ENCODE assay signal across 30 cellular contexts in the genomic region with DNA sequence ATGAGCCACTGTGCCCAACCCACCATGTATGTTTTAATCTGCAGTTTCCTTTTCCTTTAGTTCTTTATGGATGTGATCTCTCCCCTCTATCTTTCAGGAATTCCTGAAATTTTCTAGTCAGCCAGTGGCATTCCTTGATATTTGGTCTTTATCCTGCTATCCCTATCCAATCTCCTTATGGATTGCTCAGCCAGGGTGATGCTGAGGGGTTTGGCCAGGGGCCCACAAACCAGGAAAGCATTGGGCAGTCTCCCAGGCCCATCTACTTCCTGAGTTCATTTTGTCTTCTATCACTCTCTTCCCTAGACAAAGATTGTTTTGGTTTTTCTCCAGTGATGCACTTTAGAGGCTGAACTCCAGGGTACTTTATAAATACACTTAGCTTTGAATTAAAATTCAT.
"Had no signal": no experiment of that assay in that cellular context is flagged by ENCODE, and none has a peak within 500 bp of the region (broad histone marks: within the 10 kb centered on the region; RNA-seq: fewer than 3 reads in every experiment).

No MANE protein-coding gene starts in this region.

- H3K4me3 Mint-ChIP-seq: activated CD4-positive, alpha-beta memory T cell treated with anti-CD3 and anti-CD28 coated beads, Interleukin-2, amount 10 ng/mL, durations not matched to agents 7 days and 5 days; activated CD4-positive, alpha-beta T cell treated with anti-CD3 and anti-CD28 coated beads for 36 hours; activated naive CD8-positive, alpha-beta T cell treated with anti-CD3 and anti-CD28 coated beads, Interleukin-2, amount 50 U/mL, for 24 hours; activated T-cell treated with anti-CD3 and anti-CD28 coated beads, Interleukin-2, amount 50 U/mL, for 24 hours had no signal

- H3K9me3 Mint-ChIP-seq: activated CD4-positive, alpha-beta memory T cell treated with anti-CD3 and anti-CD28 coated beads, Interleukin-2, amount 10 ng/mL, durations not matched to agents 7 days and 5 days; activated naive CD4-positive, alpha-beta T cell treated with anti-CD3 and anti-CD28 coated beads, Interleukin-2, amount 50 U/mL, for 72 hours; activated naive CD8-positive, alpha-beta T cell treated with anti-CD3 and anti-CD28 coated beads, Interleukin-2, amount 50 U/mL, for 24 hours; activated T-cell treated with anti-CD3 and anti-CD28 coated beads, Interleukin-2, amount 50 U/mL, for 24 hours had no signal

- H3K4me3 ChIP-seq: ascending aorta, cardiac muscle cell, SK-N-MC had no signal

- H3K27me3 ChIP-seq: ascending aorta, brain microvascular endothelial cell, cardiac muscle cell had no signal

- H3K36me3 Mint-ChIP-seq: activated naive CD4-positive, alpha-beta T cell treated with anti-CD3 and anti-CD28 coated beads, Interleukin-2, amount 50 U/mL, for 72 hours had no signal

- ATAC-seq: activated CD4-positive, alpha-beta T cell treated with anti-CD3 and anti-CD28 coated beads for 36 hours; activated naive CD4-positive, alpha-beta T cell treated with anti-CD3 and anti-CD28 coated beads, Interleukin-2, amount 50 U/mL, for 72 hours; activated naive CD8-positive, alpha-beta T cell treated with anti-CD3 and anti-CD28 coated beads, Interleukin-2, amount 50 U/mL, for 24 hours; Panc1; Right ventricle myocardium inferior had no signal

- H3K9me3 ChIP-seq: ascending aorta had no signal

- H3K27me3 Mint-ChIP-seq: activated CD4-positive, alpha-beta memory T cell treated with anti-CD3 and anti-CD28 coated beads, Interleukin-2, amount 10 ng/mL, durations not matched to agents 7 days and 5 days; activated CD4-positive, alpha-beta T cell treated with anti-CD3 and anti-CD28 coated beads for 36 hours; activated naive CD8-positive, alpha-beta T cell treated with anti-CD3 and anti-CD28 coated beads, Interleukin-2, amount 50 U/mL, for 24 hours; activated T-cell treated with anti-CD3 and anti-CD28 coated beads, Interleukin-2, amount 50 U/mL, for 24 hours had no signal

- DNase-seq: activated CD4-positive, alpha-beta memory T cell treated with anti-CD3 and anti-CD28 coated beads, Interleukin-2, amount 10 ng/mL, durations not matched to agents 7 days and 5 days; activated CD4-positive, alpha-beta T cell treated with anti-CD3 and anti-CD28 coated beads for 36 hours; activated CD4-positive, alpha-beta T cell treated with anti-CD3 and anti-CD28 coated beads, Interleukin-2, amount 50 U/mL, for 1 hour; activated CD8-positive, alpha-beta memory T cell treated with anti-CD3 and anti-CD28 coated beads, Interleukin-2, amount 50 U/mL, for 48 hours; activated effector memory CD4-positive, alpha-beta T cell treated with anti-CD3 and anti-CD28 coated beads, Interleukin-2, amount 50 U/mL, for 16 hours; activated naive CD4-positive, alpha-beta T cell treated with Interleukin-2 at 50 U/mL for 16 hours; activated naive CD8-positive, alpha-beta T cell treated with anti-CD3 and anti-CD28 coated beads, Interleukin-2, amount 50 U/mL, for 24 hours; activated T-cell treated with anti-CD3 and anti-CD28 coated beads, Interleukin-2, amount 50 U/mL, for 24 hours; amniotic stem cell; brain microvascular endothelial cell; cerebellar nuclear complex; KG1; NCI-H1092; NCI-H1417; NCI-H1930; NCI-H2171; NCI-H2227 treated with DMSO at 0.1 percent for 48 hours; NCI-H510A; NCI-H526 treated with DMSO at 0.1 percent for 48 hours; NCI-H82; OCI-M1; RPMI8226; T-helper 1 cell had no signal

- H3K4me1 ChIP-seq: ascending aorta had no signal

- H3K27ac ChIP-seq: ascending aorta, brain microvascular endothelial cell, cardiac muscle cell, SK-N-MC, VCaP had no signal

- H3K36me3 ChIP-seq: brain microvascular endothelial cell, cardiac muscle cell had no signal

- H3K27ac Mint-ChIP-seq: activated CD4-positive, alpha-beta memory T cell treated with anti-CD3 and anti-CD28 coated beads, Interleukin-2, amount 10 ng/mL, durations not matched to agents 7 days and 5 days; activated CD4-positive, alpha-beta T cell treated with anti-CD3 and anti-CD28 coated beads for 36 hours; activated naive CD8-positive, alpha-beta T cell treated with anti-CD3 and anti-CD28 coated beads, Interleukin-2, amount 50 U/mL, for 24 hours; activated T-cell treated with anti-CD3 and anti-CD28 coated beads, Interleukin-2, amount 50 U/mL, for 24 hours had no signal

- H3K4me1 Mint-ChIP-seq: activated CD4-positive, alpha-beta memory T cell treated with anti-CD3 and anti-CD28 coated beads, Interleukin-2, amount 10 ng/mL, durations not matched to agents 7 days and 5 days; activated CD4-positive, alpha-beta T cell treated with anti-CD3 and anti-CD28 coated beads for 36 hours; activated naive CD8-positive, alpha-beta T cell treated with anti-CD3 and anti-CD28 coated beads, Interleukin-2, amount 50 U/mL, for 24 hours had no signal
